ENCODE assay signal across 15 cellular contexts in genomic region chr9:8904971-8905370, GRCh38.
A peak's percentile ranks its signal among the peaks of the same experiment; 100 is the strongest.
DNase-seq lines count a peak whose midpoint lies in the region; TF ChIP-seq lines count a peak whose summit lies in the region.
"Had no signal": no experiment of that assay in that cellular context is flagged by ENCODE, and none has a peak within 500 bp of the region (broad histone marks: within the 10 kb centered on the region; RNA-seq: fewer than 3 reads in every experiment).

No MANE protein-coding gene starts in this region.

- H3K4me1 Mint-ChIP-seq in nephron = peaks cover 9% of the 10 kb centered on the region
- H3K4me1 Mint-ChIP-seq: B cell; CD4-positive, CD25-positive, alpha-beta regulatory T cell had no signal

- no peak overlapping the region for H3K4me3 Mint-ChIP-seq in nephron
- H3K4me3 Mint-ChIP-seq: B cell; CD4-positive, CD25-positive, alpha-beta regulatory T cell; CD8-positive, alpha-beta T cell; HFFc6 had no signal

- peak; percentile 63 for DNase-seq in NCI-H446 treated with DMSO at 0.1 percent for 48 hours (lab: John Stamatoyannopoulos, UW)
- DNase-seq in fibroblast of gingiva (ENCODE audit: low read depth) = peak; percentile 27
- DNase-seq in NCI-H345 (lab: John Stamatoyannopoulos, UW) = no peak
- DNase-seq in stimulated activated CD4-positive, alpha-beta T cell treated with anti-CD3 and anti-CD28 coated beads, Interleukin-2, amount 100 ng/mL, for 48 hours = no peak
- DNase-seq in AG08396 (ENCODE audit: low spot score) = no peak
- DNase-seq: CD4-positive, CD25-positive, alpha-beta regulatory T cell; CD8-positive, alpha-beta T cell; DMS 273 treated with DMSO at 0.1 percent for 48 hours; DMS79; EL; GDM1; GOT3; HFFc6 had no signal

- peak overlapping the region in 2 of 3 experiments; percentile 78 to 94 for H3K27ac Mint-ChIP-seq in nephron
- H3K27ac Mint-ChIP-seq: B cell; CD4-positive, CD25-positive, alpha-beta regulatory T cell; CD8-positive, alpha-beta T cell; HFFc6 had no signal

- no peak for TF ChIP-seq CTCF in nephron (IDR thresholded peaks at IDR 0.05; ENCODE audit: unreplicated experiment in 3 of 3)

- H3K27me3 Mint-ChIP-seq in nephron (ENCODE audit: low read depth) = no peaks in the 10 kb centered on the region
- H3K27me3 Mint-ChIP-seq: B cell; CD4-positive, CD25-positive, alpha-beta regulatory T cell had no signal

- no peaks in the 10 kb centered on the region for H3K36me3 Mint-ChIP-seq in nephron (ENCODE audit: low read depth)
- H3K36me3 Mint-ChIP-seq: CD4-positive, CD25-positive, alpha-beta regulatory T cell; CD8-positive, alpha-beta T cell had no signal

- H3K9me3 Mint-ChIP-seq in nephron = peaks cover 20% of the 10 kb centered on the region

Comparison
In these comparisons a context has a peak if more than half of its experiments do, and no peak if none do; other contexts are left out.
1. DNase-seq: peak in NCI-H446 treated with DMSO at 0.1 percent for 48 hours (single experiment) and fibroblast of gingiva (single experiment); none in NCI-H345 (single experiment), stimulated activated CD4-positive, alpha-beta T cell treated with anti-CD3 and anti-CD28 coated beads, Interleukin-2, amount 100 ng/mL, for 48 hours (0 of 2) and AG08396 (single experiment).